Comparison of ENCODE assay signal across 8 cellular contexts in genomic region chr6:149891864-149892263, GRCh38. TPM values are rescaled to one million over a fixed set of nuclear protein-coding genes. Genes with fewer than 3 reads are reported as not detected.
DNase-seq lines count a peak whose midpoint lies in the region; ATAC-seq, FAIRE-seq and TF ChIP-seq lines count a peak whose summit lies in the region.
"Not testable (repeated sequence)": the region's sequence is repeated elsewhere in the genome, so short reads cannot be mapped to it uniquely, and the experiment has no call there.
"Had no signal": no experiment of that assay in that cellular context is flagged by ENCODE, and none has a peak within 500 bp of the region (broad histone marks: within the 10 kb centered on the region; RNA-seq: fewer than 3 reads in every experiment).

No MANE protein-coding gene starts in this region.

- H3K9me3 ChIP-seq in HEK293 (ENCODE audit: control insufficient read depth, insufficient read depth, low read depth, low read length); HepG2 (ENCODE audit: low read length): not testable (repeated sequence)

- not testable (repeated sequence) for H3K4me3 Mint-ChIP-seq in MCF 10A (ENCODE audit: unreplicated experiment)

- TF ChIP-seq CTCF in HEK293 (tag by site-specific recombination; IDR thresholded peaks at IDR 0.05); RWPE1 (conservative IDR thresholded peaks at IDR 0.05; ENCODE audit: low read depth); MCF 10A (IDR thresholded peaks at IDR 0.05; ENCODE audit: unreplicated experiment); HepG2 (CRISPR knock-in tag; IDR thresholded peaks at IDR 0.05): not testable (repeated sequence)

- in situ Hi-C loops in HepG2 (cut with HindIII; ENCODE audit: extremely low pct_ligation_motif_present, low pct_unique_long_range_greater_than_20kb): not testable (repeated sequence)

- not testable (repeated sequence) for H3K36me3 ChIP-seq in HEK293 (ENCODE audit: control insufficient read depth in 2 of 2, insufficient read depth in 1 of 2, low read length in 2 of 2); HepG2 (replicated peaks in 1 of 2; ENCODE audit: control insufficient read depth in 1 of 2, insufficient read depth in 2 of 2, low read length in 2 of 2)

- TF ChIP-seq EP300 in HepG2 (IDR thresholded peaks at IDR 0.05; ENCODE audit: low read depth in 2 of 2, low read length in 2 of 2); HepG2 (CRISPR knock-in tag; IDR thresholded peaks at IDR 0.05; ENCODE audit: borderline replicate concordance): not testable (repeated sequence)

- CTCF ChIA-PET in HEK293 (lab: Yijun Ruan, JAX) (interaction anchor here (0.7 to 1.5 kb wide), 2 partner anchors 14 to 272 kb away, joined by 4 read pairs; no protein-coding TSS in a partner anchor), RWPE1 (lab: Yijun Ruan, JAX) (interaction anchor here (0.6 to 0.8 kb wide), 3 partner anchors 41 to 1243 kb away, joined by 3 read pairs; no protein-coding TSS in a partner anchor), MCF 10A (lab: Yijun Ruan, JAX) (interaction anchor here (0.6 to 1.4 kb wide), 2 partner anchors 10 to 1176 kb away, joined by 3 to 4 read pairs; no protein-coding TSS in a partner anchor)
- CTCF ChIA-PET in HepG2 (lab: Yijun Ruan, JAX; ENCODE audit: low intra/inter-chr PET ratio, low total read pairs): not testable (repeated sequence)

- not testable (repeated sequence) for H3K9me3 Mint-ChIP-seq in MCF 10A (ENCODE audit: unreplicated experiment)

- H3K4me1 ChIP-seq in HEK293 (ENCODE audit: control insufficient read depth, insufficient read depth, low read length): not testable (repeated sequence)
- peaks cover 26% of the 10 kb centered on the region for H3K4me1 ChIP-seq in HepG2 (ENCODE audit: insufficient read depth, low read length)

- H3K27ac ChIP-seq in HEK293 (ENCODE audit: extremely low read depth, low read depth, low read length); HepG2 (ENCODE audit: extremely low read length, insufficient read depth, low read length): not testable (repeated sequence)
- peak overlapping the region; percentile 94; the same call in 1 of the 2 replicates for H3K27ac ChIP-seq in RWPE1

- intact Hi-C loops in MCF 10A (cut with micrococcal nuclease): loop anchor here (2.0 kb wide), 2 partner anchors 29 to 51 kb away; no protein-coding TSS in a partner anchor
- intact Hi-C loops in HepG2 (cut with micrococcal nuclease; ENCODE audit: unreplicated experiment): not testable (repeated sequence)

- not testable (repeated sequence) for H3K4me2 ChIP-seq in HepG2 (ENCODE audit: low read depth, low read length)

- not testable (repeated sequence) for H2AFZ ChIP-seq in HepG2 (ENCODE audit: low read length)

- not testable (repeated sequence) for H3K79me2 ChIP-seq in HepG2 (ENCODE audit: insufficient read depth, low read length)

- POLR2A ChIA-PET in HEK293 (lab: Yijun Ruan, JAX); RWPE1 (lab: Yijun Ruan, JAX; ENCODE audit: low non-redundant PET); HepG2 (lab: Yijun Ruan, JAX): not testable (repeated sequence)
- POLR2A ChIA-PET in MCF 10A (lab: Yijun Ruan, JAX): interaction anchor here (0.7 to 11.7 kb wide), 4 partner anchors 8 to 45 kb away, joined by 3 to 104 read pairs (median 12); no protein-coding TSS in a partner anchor

- not testable (repeated sequence) for DNase-seq in RWPE1 (ENCODE audit: low spot score); MCF 10A (ENCODE audit: unreplicated experiment); HepG2 (ENCODE audit: low spot score)

- peaks cover 3 to 48% of the 10 kb centered on the region in 2 experiments; a peak in 4 of 5 replicates for H3K27me3 ChIP-seq in HepG2 (ENCODE audit: control insufficient read depth in 1 of 2, insufficient read depth in 2 of 2, low read length in 2 of 2)

- not testable (repeated sequence) for H3K9ac ChIP-seq in HepG2 (ENCODE audit: insufficient read depth, low read depth, low read length)

- not testable (repeated sequence) for H3K4me3 ChIP-seq in HEK293 (ENCODE audit: low read depth, low read length); HepG2 (replicated peaks in 1 of 3; ENCODE audit: insufficient read depth in 1 of 3, low read depth in 2 of 3, low read length in 3 of 3)

- H4K20me1 ChIP-seq in HepG2 (ENCODE audit: insufficient read depth, low read length): not testable (repeated sequence)

- H3K27me3 Mint-ChIP-seq in MCF 10A (ENCODE audit: insufficient read depth, unreplicated experiment): not testable (repeated sequence)

- 15% methylated on average over 6 of the region's 6 CpGs for WGBS in HepG2 (ENCODE audit: low lambda C conversion rate)

- not testable (repeated sequence) for TF ChIP-seq POLR2A in HepG2 (IDR thresholded peaks at IDR 0.05; ENCODE audit: insufficient read depth in 1 of 2, low read depth in 2 of 2, low read length in 2 of 2)

- FAIRE-seq in HepG2 (lab: Jason Lieb, UNC): not testable (repeated sequence)

- not testable (repeated sequence) for TF ChIP-seq RAD21 in HepG2 (CRISPR knock-in tag; IDR thresholded peaks at IDR 0.05)

- H3K36me3 Mint-ChIP-seq in MCF 10A (ENCODE audit: insufficient read depth, unreplicated experiment): not testable (repeated sequence)

- peak overlapping the region; percentile 69 for H3K27ac Mint-ChIP-seq in MCF 10A (ENCODE audit: low read depth, unreplicated experiment)

- ATAC-seq in HepG2: not testable (repeated sequence)

- peaks cover 69% of the 10 kb centered on the region for H3K4me1 Mint-ChIP-seq in MCF 10A (ENCODE audit: insufficient read depth, unreplicated experiment)

- not testable (repeated sequence) for BruUV-seq in MCF 10A (replicated peaks; lab: Mats Ljungman, UMichigan); HepG2 (replicated peaks; lab: Mats Ljungman, UMichigan)

RNA-seq across cellular contexts. Expression of gene RAET1E, which starts 6.0 kb away (rescaled TPM):
- 28.9 and 37.6 TPM in 2 replicates for total RNA-seq in MCF 10A (2022)
- total RNA-seq in HepG2 (2016; rRNA removed; fragmentation: Illumina TruSeq; extraction: Trizol): not detected in 2 replicates
- not detected in 2 replicates for total RNA-seq in HepG2 (2016; cell fraction: cytosol; rRNA removed; fragmentation: Illumina TruSeq; extraction: Trizol; ENCODE audit: low read depth)
- not detected in 2 replicates for total RNA-seq in HepG2 (2016; cell fraction: insoluble cytoplasmic fraction; rRNA removed; fragmentation: Illumina TruSeq; extraction: Trizol)
- total RNA-seq in HepG2 (2016; cell fraction: membrane; rRNA removed; fragmentation: Illumina TruSeq; extraction: Trizol): not detected in 2 replicates
- total RNA-seq in HepG2 (2016; cell fraction: nucleus; rRNA removed; fragmentation: Illumina TruSeq; extraction: Trizol): not detected in 2 replicates
- polyA plus RNA-seq in HepG2 (2011; rRNA removed): not detected in 2 replicates
- not detected in 2 replicates for polyA plus RNA-seq in HepG2 (2011; cell fraction: cytosol; rRNA removed)
- polyA plus RNA-seq in HepG2 (2011; cell fraction: nucleus; rRNA removed): not detected in 2 replicates
- polyA plus RNA-seq in HepG2 (2012): not detected in 2 replicates
- not detected in 2 replicates for polyA plus RNA-seq in HepG2 (2016; cell fraction: cytosol; fragmentation: Illumina TruSeq; extraction: Trizol; ENCODE audit: low read depth)
- not detected in 2 replicates for polyA plus RNA-seq in HepG2 (2016; cell fraction: insoluble cytoplasmic fraction; fragmentation: Illumina TruSeq; extraction: Trizol; ENCODE audit: low read depth)
- not detected in 2 replicates for polyA plus RNA-seq in HepG2 (2016; cell fraction: membrane; fragmentation: Illumina TruSeq; extraction: Trizol; ENCODE audit: low read depth)
- not detected in 2 replicates for polyA plus RNA-seq in HepG2 (2016; cell fraction: nucleus; fragmentation: Illumina TruSeq; extraction: Trizol; ENCODE audit: insufficient read depth, low read depth)
- 19.1 TPM in 1 of 2 replicates, not detected in the other for polyA minus RNA-seq in HepG2 (2011; rRNA and poly(A)+ RNA removed; ENCODE audit: low replicate concordance)
- not detected in 2 replicates for polyA minus RNA-seq in HepG2 (2011; cell fraction: cytosol; rRNA and poly(A)+ RNA removed)
- polyA minus RNA-seq in HepG2 (2011; cell fraction: nucleus; rRNA and poly(A)+ RNA removed): not detected in 2 replicates
- total RNA-seq: Calu3; CD4-positive, alpha-beta memory T cell; H1; H7 had no signal
- polyA plus RNA-seq: CD4-positive, alpha-beta memory T cell; H1 had no signal

RNA-seq across cellular contexts. Expression of gene LRP11, which starts 27.7 kb away (rescaled TPM):
- total RNA-seq in MCF 10A (2022): 38.1 and 46.1 TPM in 2 replicates
- 32.1 and 48.9 TPM in 2 replicates for total RNA-seq in HepG2 (2016; rRNA removed; fragmentation: Illumina TruSeq; extraction: Trizol)
- 13.6 and 13.7 TPM in 2 replicates for total RNA-seq in HepG2 (2016; cell fraction: cytosol; rRNA removed; fragmentation: Illumina TruSeq; extraction: Trizol; ENCODE audit: low read depth)
- total RNA-seq in HepG2 (2016; cell fraction: insoluble cytoplasmic fraction; rRNA removed; fragmentation: Illumina TruSeq; extraction: Trizol): 32.2 and 47.6 TPM in 2 replicates
- 24.5 and 28.9 TPM in 2 replicates for total RNA-seq in HepG2 (2016; cell fraction: membrane; rRNA removed; fragmentation: Illumina TruSeq; extraction: Trizol)
- 41.9 and 47.5 TPM in 2 replicates for total RNA-seq in HepG2 (2016; cell fraction: nucleus; rRNA removed; fragmentation: Illumina TruSeq; extraction: Trizol)
- 32.4 and 35.8 TPM in 2 replicates for polyA plus RNA-seq in HepG2 (2011; rRNA removed)
- 25.8 and 29.0 TPM in 2 replicates for polyA plus RNA-seq in HepG2 (2011; cell fraction: cytosol; rRNA removed)
- 17.4 and 23.9 TPM in 2 replicates for polyA plus RNA-seq in HepG2 (2011; cell fraction: nucleus; rRNA removed)
- 41.6 TPM in 2 replicates for polyA plus RNA-seq in HepG2 (2012)
- 5.0 and 5.9 TPM in 2 replicates for polyA plus RNA-seq in HepG2 (2016; cell fraction: cytosol; fragmentation: Illumina TruSeq; extraction: Trizol; ENCODE audit: low read depth)
- polyA plus RNA-seq in HepG2 (2016; cell fraction: insoluble cytoplasmic fraction; fragmentation: Illumina TruSeq; extraction: Trizol; ENCODE audit: low read depth): 33.9 and 34.7 TPM in 2 replicates
- polyA plus RNA-seq in HepG2 (2016; cell fraction: membrane; fragmentation: Illumina TruSeq; extraction: Trizol; ENCODE audit: low read depth): 16.2 and 18.5 TPM in 2 replicates
- polyA plus RNA-seq in HepG2 (2016; cell fraction: nucleus; fragmentation: Illumina TruSeq; extraction: Trizol; ENCODE audit: insufficient read depth, low read depth): 61.0 and 62.4 TPM in 2 replicates
- polyA minus RNA-seq in HepG2 (2011; rRNA and poly(A)+ RNA removed; ENCODE audit: low replicate concordance): 115 and 160 TPM in 2 replicates
- polyA minus RNA-seq in HepG2 (2011; cell fraction: cytosol; rRNA and poly(A)+ RNA removed): 33.6 and 36.5 TPM in 2 replicates
- polyA minus RNA-seq in HepG2 (2011; cell fraction: nucleus; rRNA and poly(A)+ RNA removed): 18.3 and 25.0 TPM in 2 replicates

RNA-seq across cellular contexts. Expression of gene RAET1G, which starts 31.1 kb away (rescaled TPM):
- total RNA-seq in MCF 10A (2022) (8.3 and 9.9 TPM in 2 replicates), HepG2 (2016; rRNA removed; fragmentation: Illumina TruSeq; extraction: Trizol) (not detected in 2 replicates)
- not detected in 2 replicates for total RNA-seq in HepG2 (2016; cell fraction: cytosol; rRNA removed; fragmentation: Illumina TruSeq; extraction: Trizol; ENCODE audit: low read depth)
- total RNA-seq in HepG2 (2016; cell fraction: insoluble cytoplasmic fraction; rRNA removed; fragmentation: Illumina TruSeq; extraction: Trizol): not detected in 2 replicates
- not detected in 2 replicates for total RNA-seq in HepG2 (2016; cell fraction: membrane; rRNA removed; fragmentation: Illumina TruSeq; extraction: Trizol)
- total RNA-seq in HepG2 (2016; cell fraction: nucleus; rRNA removed; fragmentation: Illumina TruSeq; extraction: Trizol): not detected in 2 replicates
- polyA plus RNA-seq in HepG2 (2011; rRNA removed): not detected in 2 replicates
- polyA plus RNA-seq in HepG2 (2011; cell fraction: cytosol; rRNA removed): not detected in 2 replicates
- not detected in 2 replicates for polyA plus RNA-seq in HepG2 (2011; cell fraction: nucleus; rRNA removed)
- polyA plus RNA-seq in HepG2 (2012): not detected in 2 replicates
- polyA plus RNA-seq in HepG2 (2016; cell fraction: cytosol; fragmentation: Illumina TruSeq; extraction: Trizol; ENCODE audit: low read depth): not detected in 2 replicates
- not detected in 2 replicates for polyA plus RNA-seq in HepG2 (2016; cell fraction: insoluble cytoplasmic fraction; fragmentation: Illumina TruSeq; extraction: Trizol; ENCODE audit: low read depth)
- polyA plus RNA-seq in HepG2 (2016; cell fraction: membrane; fragmentation: Illumina TruSeq; extraction: Trizol; ENCODE audit: low read depth): not detected in 2 replicates
- not detected in 2 replicates for polyA plus RNA-seq in HepG2 (2016; cell fraction: nucleus; fragmentation: Illumina TruSeq; extraction: Trizol; ENCODE audit: insufficient read depth, low read depth)
- polyA minus RNA-seq in HepG2 (2011; rRNA and poly(A)+ RNA removed; ENCODE audit: low replicate concordance): 6.1 TPM in 1 of 2 replicates, not detected in the other
- not detected in 2 replicates for polyA minus RNA-seq in HepG2 (2011; cell fraction: cytosol; rRNA and poly(A)+ RNA removed)
- not detected in 2 replicates for polyA minus RNA-seq in HepG2 (2011; cell fraction: nucleus; rRNA and poly(A)+ RNA removed)
- total RNA-seq: CD4-positive, alpha-beta memory T cell; H1; H7 had no signal
- polyA plus RNA-seq: CD4-positive, alpha-beta memory T cell had no signal

RNA-seq across cellular contexts. Expression of gene ULBP2, which starts 50.0 kb away (rescaled TPM):
- total RNA-seq in MCF 10A (2022) (3.1 and 5.2 TPM in 2 replicates), HepG2 (2016; rRNA removed; fragmentation: Illumina TruSeq; extraction: Trizol) (not detected in 2 replicates)
- total RNA-seq in HepG2 (2016; cell fraction: cytosol; rRNA removed; fragmentation: Illumina TruSeq; extraction: Trizol; ENCODE audit: low read depth): not detected in 2 replicates
- not detected in 2 replicates for total RNA-seq in HepG2 (2016; cell fraction: insoluble cytoplasmic fraction; rRNA removed; fragmentation: Illumina TruSeq; extraction: Trizol)
- total RNA-seq in HepG2 (2016; cell fraction: membrane; rRNA removed; fragmentation: Illumina TruSeq; extraction: Trizol): not detected in 2 replicates
- total RNA-seq in HepG2 (2016; cell fraction: nucleus; rRNA removed; fragmentation: Illumina TruSeq; extraction: Trizol): not detected in 2 replicates
- not detected in 2 replicates for polyA plus RNA-seq in HepG2 (2011; rRNA removed)
- polyA plus RNA-seq in HepG2 (2011; cell fraction: cytosol; rRNA removed): not detected in 2 replicates
- not detected in 2 replicates for polyA plus RNA-seq in HepG2 (2011; cell fraction: nucleus; rRNA removed)
- polyA plus RNA-seq in HepG2 (2012): not detected in 2 replicates
- polyA plus RNA-seq in HepG2 (2016; cell fraction: cytosol; fragmentation: Illumina TruSeq; extraction: Trizol; ENCODE audit: low read depth): not detected in 2 replicates
- polyA plus RNA-seq in HepG2 (2016; cell fraction: insoluble cytoplasmic fraction; fragmentation: Illumina TruSeq; extraction: Trizol; ENCODE audit: low read depth): not detected in 2 replicates
- not detected in 2 replicates for polyA plus RNA-seq in HepG2 (2016; cell fraction: membrane; fragmentation: Illumina TruSeq; extraction: Trizol; ENCODE audit: low read depth)
- not detected in 2 replicates for polyA plus RNA-seq in HepG2 (2016; cell fraction: nucleus; fragmentation: Illumina TruSeq; extraction: Trizol; ENCODE audit: insufficient read depth, low read depth)
- polyA minus RNA-seq in HepG2 (2011; rRNA and poly(A)+ RNA removed; ENCODE audit: low replicate concordance): not detected in 2 replicates
- polyA minus RNA-seq in HepG2 (2011; cell fraction: cytosol; rRNA and poly(A)+ RNA removed): not detected in 2 replicates
- not detected in 2 replicates for polyA minus RNA-seq in HepG2 (2011; cell fraction: nucleus; rRNA and poly(A)+ RNA removed)
- total RNA-seq: CD4-positive, alpha-beta memory T cell; H1; H7 had no signal

Comparison
In these comparisons a context has a peak if more than half of its experiments do, and no peak if none do; other contexts are left out.
1. RNA of gene RAET1E, which starts 6.0 kb away (total RNA-seq): 28.9 to 37.6 TPM in MCF 10A; not detected in HepG2; every median in the first group is over 10 times any median in the second.